Comparison of ENCODE assay signal across 17 cellular contexts in the genomic region with DNA sequence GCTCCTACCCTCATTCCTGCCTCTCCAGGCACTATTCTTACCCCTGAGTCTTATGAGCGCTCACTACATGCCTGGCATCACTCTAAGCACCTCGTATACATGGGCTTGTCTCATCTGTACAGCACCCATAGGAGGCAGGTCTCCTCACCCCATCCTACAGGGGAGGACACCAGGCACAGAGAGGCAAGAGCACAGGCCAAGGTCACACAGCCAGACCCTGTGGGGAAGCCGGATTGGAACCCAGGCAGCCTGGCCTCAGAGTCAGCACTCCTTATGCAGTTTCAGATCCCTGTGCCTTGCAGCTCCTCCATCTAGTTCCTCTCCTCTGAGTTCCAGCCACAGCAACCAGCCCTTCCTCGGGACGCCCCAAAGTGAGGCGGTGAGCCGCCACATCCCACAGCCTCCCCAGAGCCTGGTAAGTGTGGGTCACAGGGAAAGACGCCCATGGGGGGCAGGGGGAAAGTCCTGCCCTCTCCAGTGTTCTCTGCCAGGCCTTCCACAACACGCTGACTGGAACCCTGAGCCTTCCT.
DNase-seq lines count a peak whose midpoint lies in the region; ATAC-seq and TF ChIP-seq lines count a peak whose summit lies in the region.
"Had no signal": no experiment of that assay in that cellular context is flagged by ENCODE, and none has a peak within 500 bp of the region (broad histone marks: within the 10 kb centered on the region; RNA-seq: fewer than 3 reads in every experiment).

No MANE protein-coding gene starts in this region.

- peaks cover 84% of the 10 kb centered on the region for H3K36me3 Mint-ChIP-seq in CD8-positive, alpha-beta T cell
- H3K36me3 Mint-ChIP-seq in dendritic cell treated with granulocyte-macrophage colony-stimulating factor and Interleukin-4, amounts not matched to agents 40 ng/mL and 50 ng/mL, for 4 days (ENCODE audit: low read depth): peaks cover 61% of the 10 kb centered on the region
- H3K36me3 Mint-ChIP-seq in neural progenitor cell: no peaks in the 10 kb centered on the region

- H3K36me3 ChIP-seq in CD8-positive, alpha-beta T cell (ENCODE audit: insufficient read depth, low read length): peaks cover 19% of the 10 kb centered on the region
- peaks cover 67% of the 10 kb centered on the region for H3K36me3 ChIP-seq in OCI-LY1 (ENCODE audit: insufficient read depth, low read length)
- no peaks in the 10 kb centered on the region for H3K36me3 ChIP-seq in neural progenitor cell

- H3K27me3 Mint-ChIP-seq in CD8-positive, alpha-beta T cell (ENCODE audit: low read depth): no peaks in the 10 kb centered on the region
- no peaks in the 10 kb centered on the region for H3K27me3 Mint-ChIP-seq in dendritic cell treated with granulocyte-macrophage colony-stimulating factor and Interleukin-4, amounts not matched to agents 40 ng/mL and 50 ng/mL, for 4 days
- H3K27me3 Mint-ChIP-seq in neural progenitor cell (ENCODE audit: insufficient read depth, low read depth): no peaks in the 10 kb centered on the region
- H3K27me3 Mint-ChIP-seq: progenitor cell of endocrine pancreas had no signal

- no peak overlapping the region for H3K27ac ChIP-seq in CD8-positive, alpha-beta T cell (ENCODE audit: low read depth, low read length)
- H3K27ac ChIP-seq in OCI-LY1 (ENCODE audit: low read depth, low read length, poor library complexity, severe bottlenecking) (peak overlapping the region; percentile 80), neural progenitor cell (no peak overlapping the region)
- H3K27ac ChIP-seq: suprapubic skin had no signal

- H3K4me1 ChIP-seq in CD8-positive, alpha-beta T cell (ENCODE audit: insufficient read depth, low read length): peaks cover 6% of the 10 kb centered on the region
- peaks cover 47% of the 10 kb centered on the region for H3K4me1 ChIP-seq in OCI-LY1 (ENCODE audit: insufficient read depth, low read length, severe bottlenecking)
- no peaks in the 10 kb centered on the region for H3K4me1 ChIP-seq in neural progenitor cell
- H3K4me1 ChIP-seq: suprapubic skin had no signal

- H2AFZ ChIP-seq in OCI-LY1 (ENCODE audit: low read length): no peak overlapping the region
- no peak overlapping the region for H2AFZ ChIP-seq in neural progenitor cell (replicated peaks)

- no peaks in the 10 kb centered on the region for H3K9me3 Mint-ChIP-seq in CD8-positive, alpha-beta T cell
- no peaks in the 10 kb centered on the region for H3K9me3 Mint-ChIP-seq in dendritic cell treated with granulocyte-macrophage colony-stimulating factor and Interleukin-4, amounts not matched to agents 40 ng/mL and 50 ng/mL, for 4 days
- H3K9me3 Mint-ChIP-seq in neural progenitor cell: no peaks in the 10 kb centered on the region

- H3K9me2 ChIP-seq in OCI-LY1 (ENCODE audit: low read depth, low read length): no peaks in the 10 kb centered on the region
- H3K9me2 ChIP-seq: SK-N-SH had no signal

- no peaks in the 10 kb centered on the region for H3K79me2 ChIP-seq in OCI-LY1 (ENCODE audit: insufficient read depth, low read length)
- H3K79me2 ChIP-seq in neural progenitor cell (ENCODE audit: low read depth): no peaks in the 10 kb centered on the region

- ATAC-seq in CD8-positive, alpha-beta T cell: no peak
- ATAC-seq in GM19328 (IDR thresholded peaks at IDR 0.05; ENCODE audit: unreplicated experiment) (no peak), HG02763 (IDR thresholded peaks at IDR 0.05; ENCODE audit: unreplicated experiment) (no peak)

- H3K4me3 Mint-ChIP-seq in CD8-positive, alpha-beta T cell: no peak overlapping the region
- no peak overlapping the region for H3K4me3 Mint-ChIP-seq in dendritic cell treated with granulocyte-macrophage colony-stimulating factor and Interleukin-4, amounts not matched to agents 40 ng/mL and 50 ng/mL, for 4 days
- H3K4me3 Mint-ChIP-seq in neural progenitor cell: no peak overlapping the region

- POLR2A ChIA-PET in CD8-positive, alpha-beta T cell (lab: Charles Lee): no interaction called here

- peak overlapping the region; percentile 80 for H3K27ac Mint-ChIP-seq in CD8-positive, alpha-beta T cell
- H3K27ac Mint-ChIP-seq in dendritic cell treated with granulocyte-macrophage colony-stimulating factor and Interleukin-4, amounts not matched to agents 40 ng/mL and 50 ng/mL, for 4 days: peak overlapping the region; percentile 59
- H3K27ac Mint-ChIP-seq in neural progenitor cell: peak overlapping the region; percentile 25
- H3K27ac Mint-ChIP-seq: progenitor cell of endocrine pancreas had no signal

- intact Hi-C loops in CD8-positive, alpha-beta T cell (cut with DNase I, micrococcal nuclease): no loop called here
- intact Hi-C loops in dendritic cell treated with granulocyte-macrophage colony-stimulating factor and Interleukin-4, amounts not matched to agents 40 ng/mL and 50 ng/mL, for 4 days (cut with micrococcal nuclease): no loop called here

- CTCF ChIA-PET in CD8-positive, alpha-beta T cell (lab: Charles Lee): interaction anchor here (0.9 kb wide), 1 partner anchor 155 kb away, joined by 3 read pairs; no protein-coding TSS in a partner anchor

- peaks cover 36% of the 10 kb centered on the region for H3K4me1 Mint-ChIP-seq in CD8-positive, alpha-beta T cell (ENCODE audit: low read depth)
- peaks cover 46% of the 10 kb centered on the region for H3K4me1 Mint-ChIP-seq in dendritic cell treated with granulocyte-macrophage colony-stimulating factor and Interleukin-4, amounts not matched to agents 40 ng/mL and 50 ng/mL, for 4 days (ENCODE audit: low read depth)
- H3K4me1 Mint-ChIP-seq in neural progenitor cell: peaks cover 17% of the 10 kb centered on the region

- H3F3A ChIP-seq in OCI-LY1 (ENCODE audit: insufficient read depth, low read length) (no peaks in the 10 kb centered on the region), neural progenitor cell (ENCODE audit: low read depth) (no peaks in the 10 kb centered on the region)

- no peak for DNase-seq in CD8-positive, alpha-beta T cell
- no peak for DNase-seq in neural progenitor cell (ENCODE audit: low spot score)
- no peak for DNase-seq in putamen (ENCODE audit: low spot score)
- DNase-seq in C1 segment of cervical spinal cord (lab: John Stamatoyannopoulos, UW): no peak
- DNase-seq: activated CD8-positive, alpha-beta memory T cell treated with anti-CD3 and anti-CD28 coated beads for 24 hours; Kasumi-1; NCI-H1417 treated with DMSO at 0.1 percent for 48 hours; NCI-H2171 treated with DMSO at 0.1 percent for 48 hours; SK-N-SH; stimulated activated CD4-positive, alpha-beta T cell treated with anti-CD3 and anti-CD28 coated beads, Interleukin-4, amount 100 ng/mL, for 4 hours had no signal

- no peak overlapping the region for H3K4me3 ChIP-seq in CD8-positive, alpha-beta T cell (ENCODE audit: low read depth, low read length)
- H3K4me3 ChIP-seq in OCI-LY1 (ENCODE audit: low read depth, low read length, poor library complexity, severe bottlenecking) (no peak overlapping the region), neural progenitor cell (no peak overlapping the region)
- H3K4me3 ChIP-seq: smooth muscle cell, suprapubic skin had no signal

- no peak for TF ChIP-seq CTCF in CD8-positive, alpha-beta T cell (IDR thresholded peaks at IDR 0.05)
- TF ChIP-seq CTCF in OCI-LY1 (IDR thresholded peaks at IDR 0.05; ENCODE audit: low read length): no peak
- no peak for TF ChIP-seq CTCF in neural progenitor cell (IDR thresholded peaks at IDR 0.05)

- no peak overlapping the region for H3K4me2 ChIP-seq in OCI-LY1 (ENCODE audit: low read length)
- H3K4me2 ChIP-seq in neural progenitor cell: no peak overlapping the region
- H3K4me2 ChIP-seq: SK-N-SH, smooth muscle cell had no signal

- H3K27me3 ChIP-seq in CD8-positive, alpha-beta T cell (ENCODE audit: insufficient read depth, low read length): no peaks in the 10 kb centered on the region
- H3K27me3 ChIP-seq in OCI-LY1 (ENCODE audit: insufficient read depth, low read length) (no peaks in the 10 kb centered on the region), neural progenitor cell (no peaks in the 10 kb centered on the region)
- H3K27me3 ChIP-seq: suprapubic skin had no signal

- H3K9ac ChIP-seq in OCI-LY1 (ENCODE audit: low read length) (no peak overlapping the region), neural progenitor cell (no peak overlapping the region)
- H3K9ac ChIP-seq: SK-N-SH had no signal

- no peaks in the 10 kb centered on the region for H3K9me3 ChIP-seq in CD8-positive, alpha-beta T cell (ENCODE audit: low read length)
- no peaks in the 10 kb centered on the region for H3K9me3 ChIP-seq in OCI-LY1 (ENCODE audit: low read length)
- H3K9me3 ChIP-seq in neural progenitor cell (ENCODE audit: low read depth): no peaks in the 10 kb centered on the region
- H3K9me3 ChIP-seq: SK-N-SH, suprapubic skin had no signal

- no peaks in the 10 kb centered on the region for H4K20me1 ChIP-seq in OCI-LY1 (ENCODE audit: insufficient read depth, low read length)
- no peaks in the 10 kb centered on the region for H4K20me1 ChIP-seq in neural progenitor cell (ENCODE audit: low read depth)

Comparison
In these comparisons a context has a peak if more than half of its experiments do, and no peak if none do; other contexts are left out.
1. H3K27ac Mint-ChIP-seq: peak in every context shown above with its lines; median percentile 80 in CD8-positive, alpha-beta T cell; 59 in dendritic cell treated with granulocyte-macrophage colony-stimulating factor and Interleukin-4, amounts not matched to agents 40 ng/mL and 50 ng/mL, for 4 days; 25 in neural progenitor cell.